In genomic region chr10:94172332-94172731, GRCh38 we compare ENCODE assay signal across 20 cellular contexts.
"Had no signal": no experiment of that assay in that cellular context is flagged by ENCODE, and none has a peak within 500 bp of the region (broad histone marks: within the 10 kb centered on the region; RNA-seq: fewer than 3 reads in every experiment).

No MANE protein-coding gene starts in this region.

- ATAC-seq: activated CD8-positive, alpha-beta T cell treated with anti-CD3 and anti-CD28 coated beads for 36 hours; body of pancreas; left lung; natural killer cell; stimulated activated memory B cell treated with anti-CD40 and anti-IgM and Interleukin-4, amounts not matched to agents 10 μg/mL and 1 μg/mL and 100 μg/mL, for 72 hours had no signal

- H3K9me3 Mint-ChIP-seq: activated CD8-positive, alpha-beta T cell treated with anti-CD3 and anti-CD28 coated beads for 36 hours; activated naive CD4-positive, alpha-beta T cell treated with anti-CD3 and anti-CD28 coated beads, Interleukin-2, amount 50 U/mL, for 24 hours; stimulated activated memory B cell treated with anti-CD40 and anti-IgM and Interleukin-4, amounts not matched to agents 10 μg/mL and 1 μg/mL and 100 μg/mL, for 72 hours; WTC11 had no signal

- H3K36me3 Mint-ChIP-seq: activated naive CD4-positive, alpha-beta T cell treated with anti-CD3 and anti-CD28 coated beads, Interleukin-2, amount 50 U/mL, for 24 hours; natural killer cell; stimulated activated memory B cell treated with anti-CD40 and anti-IgM and Interleukin-4, amounts not matched to agents 10 μg/mL and 1 μg/mL and 100 μg/mL, for 72 hours; WTC11 had no signal

- H3K4me1 ChIP-seq: body of pancreas, esophagus squamous epithelium, left lung had no signal

- H3K27ac ChIP-seq: body of pancreas, left lung, neutrophil, tibial artery had no signal

- H3K27ac Mint-ChIP-seq: activated CD8-positive, alpha-beta T cell treated with anti-CD3 and anti-CD28 coated beads for 36 hours; activated naive CD4-positive, alpha-beta T cell treated with anti-CD3 and anti-CD28 coated beads, Interleukin-2, amount 50 U/mL, for 24 hours; natural killer cell; stimulated activated memory B cell treated with anti-CD40 and anti-IgM and Interleukin-4, amounts not matched to agents 10 μg/mL and 1 μg/mL and 100 μg/mL, for 72 hours; WTC11 had no signal

- DNase-seq: activated CD4-positive, alpha-beta T cell treated with anti-CD3 and anti-CD28 coated beads for 48 hours; activated CD8-positive, alpha-beta T cell treated with anti-CD3 and anti-CD28 coated beads for 36 hours; activated effector memory CD4-positive, alpha-beta T cell treated with anti-CD3 and anti-CD28 coated beads, Interleukin-2, amount 50 U/mL, for 16 hours; activated T-cell treated with anti-CD3 and anti-CD28 coated beads, Interleukin-2, amount 50 U/mL, for 48 hours; amniotic stem cell; body of pancreas; esophagus squamous epithelium; left lung; mesenchymal stem cell; natural killer cell; retina; stimulated activated CD4-positive, alpha-beta T cell treated with anti-CD3 and anti-CD28 coated beads, Interleukin-2, amount 100 ng/mL, for 48 hours; T-helper 2 cell; tibial artery had no signal

- H3K9me3 ChIP-seq: body of pancreas, esophagus squamous epithelium, left lung, neutrophil, tibial artery had no signal

- H3K4me1 Mint-ChIP-seq: activated naive CD4-positive, alpha-beta T cell treated with anti-CD3 and anti-CD28 coated beads, Interleukin-2, amount 50 U/mL, for 24 hours; central memory CD8-positive, alpha-beta T cell; natural killer cell; stimulated activated memory B cell treated with anti-CD40 and anti-IgM and Interleukin-4, amounts not matched to agents 10 μg/mL and 1 μg/mL and 100 μg/mL, for 72 hours had no signal

- H3K27me3 ChIP-seq: body of pancreas, esophagus squamous epithelium, left lung, neutrophil, tibial artery had no signal

- H3K36me3 ChIP-seq: esophagus squamous epithelium, left lung, neutrophil had no signal

- H3K4me3 Mint-ChIP-seq: activated CD8-positive, alpha-beta T cell treated with anti-CD3 and anti-CD28 coated beads for 36 hours; activated naive CD4-positive, alpha-beta T cell treated with anti-CD3 and anti-CD28 coated beads, Interleukin-2, amount 50 U/mL, for 24 hours; central memory CD8-positive, alpha-beta T cell; natural killer cell; stimulated activated memory B cell treated with anti-CD40 and anti-IgM and Interleukin-4, amounts not matched to agents 10 μg/mL and 1 μg/mL and 100 μg/mL, for 72 hours; WTC11 had no signal

- H3K4me3 ChIP-seq: body of pancreas, coronary artery, esophagus squamous epithelium, left lung, tibial artery had no signal
